1 cellular context compared by ENCODE assay signal in the genomic region with DNA sequence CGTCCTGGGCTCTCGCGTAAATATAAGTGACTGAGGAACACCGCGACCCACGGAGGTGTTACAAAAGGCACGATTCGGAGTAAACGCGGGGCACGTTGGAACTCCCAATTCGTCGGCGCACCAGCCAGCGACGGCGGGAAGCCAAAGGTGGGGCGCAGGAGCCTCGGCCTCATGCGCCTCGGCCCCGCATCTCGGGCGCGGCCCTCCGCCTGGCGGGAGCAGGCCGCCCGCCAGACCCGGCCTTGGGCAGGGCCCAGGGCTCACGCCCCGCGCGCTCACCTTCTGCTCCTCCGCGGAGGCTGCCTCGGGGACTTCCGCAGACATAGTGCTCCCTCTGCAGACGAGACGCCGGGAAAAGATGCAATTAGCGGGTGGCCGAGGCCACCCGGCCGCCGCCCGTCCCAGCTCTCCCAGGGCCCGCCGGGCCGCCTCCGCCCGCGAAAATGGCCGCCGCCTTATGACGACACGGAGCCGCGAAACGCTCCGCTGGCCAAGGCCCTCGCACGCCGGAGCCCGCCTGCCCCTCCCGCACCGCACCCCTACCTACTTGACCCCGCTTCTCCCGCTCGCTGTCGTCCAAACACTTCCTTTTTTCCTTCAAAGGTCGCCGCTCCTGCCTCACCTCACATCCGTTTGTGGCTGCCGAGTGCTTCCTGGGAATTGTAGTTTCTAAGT.
A peak's percentile ranks its signal among the peaks of the same experiment; 100 is the strongest.
TF ChIP-seq lines count a peak whose summit lies in the region.

A gene with protein sequence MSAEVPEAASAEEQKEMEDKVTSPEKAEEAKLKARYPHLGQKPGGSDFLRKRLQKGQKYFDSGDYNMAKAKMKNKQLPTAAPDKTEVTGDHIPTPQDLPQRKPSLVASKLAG (minus strand): TSS at position 462 of the 675 bp plus-strand sequence. CDS start 138 bp downstream, at position 324.

TF ChIP-seq in HepG2, 621 proteins besides CTCF, POLR2A, EP300 and RAD21 (continued from another document and continues in another):
- TF ChIP-seq, protein P1, sequence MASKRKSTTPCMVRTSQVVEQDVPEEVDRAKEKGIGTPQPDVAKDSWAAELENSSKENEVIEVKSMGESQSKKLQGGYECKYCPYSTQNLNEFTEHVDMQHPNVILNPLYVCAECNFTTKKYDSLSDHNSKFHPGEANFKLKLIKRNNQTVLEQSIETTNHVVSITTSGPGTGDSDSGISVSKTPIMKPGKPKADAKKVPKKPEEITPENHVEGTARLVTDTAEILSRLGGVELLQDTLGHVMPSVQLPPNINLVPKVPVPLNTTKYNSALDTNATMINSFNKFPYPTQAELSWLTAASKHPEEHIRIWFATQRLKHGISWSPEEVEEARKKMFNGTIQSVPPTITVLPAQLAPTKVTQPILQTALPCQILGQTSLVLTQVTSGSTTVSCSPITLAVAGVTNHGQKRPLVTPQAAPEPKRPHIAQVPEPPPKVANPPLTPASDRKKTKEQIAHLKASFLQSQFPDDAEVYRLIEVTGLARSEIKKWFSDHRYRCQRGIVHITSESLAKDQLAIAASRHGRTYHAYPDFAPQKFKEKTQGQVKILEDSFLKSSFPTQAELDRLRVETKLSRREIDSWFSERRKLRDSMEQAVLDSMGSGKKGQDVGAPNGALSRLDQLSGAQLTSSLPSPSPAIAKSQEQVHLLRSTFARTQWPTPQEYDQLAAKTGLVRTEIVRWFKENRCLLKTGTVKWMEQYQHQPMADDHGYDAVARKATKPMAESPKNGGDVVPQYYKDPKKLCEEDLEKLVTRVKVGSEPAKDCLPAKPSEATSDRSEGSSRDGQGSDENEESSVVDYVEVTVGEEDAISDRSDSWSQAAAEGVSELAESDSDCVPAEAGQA (IDR thresholded peaks at IDR 0.05; ENCODE audit: low read depth) = peak; percentile 93
- TF ChIP-seq, protein P1 (CRISPR knock-in tag; IDR thresholded peaks at IDR 0.05; ENCODE audit: borderline replicate concordance) = peak; percentile 79; the same call in 1 of the 2 replicates
- no peak for TF ChIP-seq JDP2 (CRISPR knock-in tag; IDR thresholded peaks at IDR 0.05; ENCODE audit: borderline replicate concordance)
- 0 out of 2 replicates have a peak, but pooled peaks have one; percentile 22 for TF ChIP-seq ZNF367 (CRISPR knock-in tag; IDR thresholded peaks at IDR 0.05; ENCODE audit: borderline replicate concordance)
- TF ChIP-seq, protein P2, sequence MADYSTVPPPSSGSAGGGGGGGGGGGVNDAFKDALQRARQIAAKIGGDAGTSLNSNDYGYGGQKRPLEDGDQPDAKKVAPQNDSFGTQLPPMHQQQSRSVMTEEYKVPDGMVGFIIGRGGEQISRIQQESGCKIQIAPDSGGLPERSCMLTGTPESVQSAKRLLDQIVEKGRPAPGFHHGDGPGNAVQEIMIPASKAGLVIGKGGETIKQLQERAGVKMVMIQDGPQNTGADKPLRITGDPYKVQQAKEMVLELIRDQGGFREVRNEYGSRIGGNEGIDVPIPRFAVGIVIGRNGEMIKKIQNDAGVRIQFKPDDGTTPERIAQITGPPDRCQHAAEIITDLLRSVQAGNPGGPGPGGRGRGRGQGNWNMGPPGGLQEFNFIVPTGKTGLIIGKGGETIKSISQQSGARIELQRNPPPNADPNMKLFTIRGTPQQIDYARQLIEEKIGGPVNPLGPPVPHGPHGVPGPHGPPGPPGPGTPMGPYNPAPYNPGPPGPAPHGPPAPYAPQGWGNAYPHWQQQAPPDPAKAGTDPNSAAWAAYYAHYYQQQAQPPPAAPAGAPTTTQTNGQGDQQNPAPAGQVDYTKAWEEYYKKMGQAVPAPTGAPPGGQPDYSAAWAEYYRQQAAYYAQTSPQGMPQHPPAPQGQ (CRISPR knock-in tag; IDR thresholded peaks at IDR 0.05; ENCODE audit: borderline replicate concordance) = no peak
- no peak for TF ChIP-seq ZNF720 (CRISPR knock-in tag; IDR thresholded peaks at IDR 0.05)
- TF ChIP-seq KLF13 (CRISPR knock-in tag; IDR thresholded peaks at IDR 0.05) = no peak
- no peak for TF ChIP-seq CEBPZ (IDR thresholded peaks at IDR 0.05; ENCODE audit: low read length)
- peak; percentile 96 for TF ChIP-seq SPEN (CRISPR knock-in tag; IDR thresholded peaks at IDR 0.05; ENCODE audit: low read depth)
- TF ChIP-seq, protein P3, sequence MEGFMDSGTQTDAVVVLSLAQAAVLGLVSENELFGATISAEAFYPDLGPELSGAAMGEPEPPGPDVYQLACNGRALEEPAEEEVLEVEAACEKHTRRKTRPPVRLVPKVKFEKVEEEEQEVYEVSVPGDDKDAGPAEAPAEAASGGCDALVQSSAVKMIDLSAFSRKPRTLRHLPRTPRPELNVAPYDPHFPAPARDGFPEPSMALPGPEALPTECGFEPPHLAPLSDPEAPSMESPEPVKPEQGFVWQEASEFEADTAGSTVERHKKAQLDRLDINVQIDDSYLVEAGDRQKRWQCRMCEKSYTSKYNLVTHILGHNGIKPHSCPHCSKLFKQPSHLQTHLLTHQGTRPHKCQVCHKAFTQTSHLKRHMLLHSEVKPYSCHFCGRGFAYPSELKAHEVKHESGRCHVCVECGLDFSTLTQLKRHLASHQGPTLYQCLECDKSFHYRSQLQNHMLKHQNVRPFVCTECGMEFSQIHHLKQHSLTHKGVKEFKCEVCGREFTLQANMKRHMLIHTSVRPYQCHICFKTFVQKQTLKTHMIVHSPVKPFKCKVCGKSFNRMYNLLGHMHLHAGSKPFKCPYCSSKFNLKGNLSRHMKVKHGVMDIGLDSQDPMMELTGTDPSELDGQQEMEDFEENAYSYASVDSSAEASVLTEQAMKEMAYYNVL (CRISPR knock-in tag; IDR thresholded peaks at IDR 0.05; ENCODE audit: borderline replicate concordance) = no peak
- TF ChIP-seq THAP9 (CRISPR knock-in tag; IDR thresholded peaks at IDR 0.05; ENCODE audit: borderline replicate concordance) = peak; percentile 46; the same call in 1 of the 2 replicates
- TF ChIP-seq, protein P4, sequence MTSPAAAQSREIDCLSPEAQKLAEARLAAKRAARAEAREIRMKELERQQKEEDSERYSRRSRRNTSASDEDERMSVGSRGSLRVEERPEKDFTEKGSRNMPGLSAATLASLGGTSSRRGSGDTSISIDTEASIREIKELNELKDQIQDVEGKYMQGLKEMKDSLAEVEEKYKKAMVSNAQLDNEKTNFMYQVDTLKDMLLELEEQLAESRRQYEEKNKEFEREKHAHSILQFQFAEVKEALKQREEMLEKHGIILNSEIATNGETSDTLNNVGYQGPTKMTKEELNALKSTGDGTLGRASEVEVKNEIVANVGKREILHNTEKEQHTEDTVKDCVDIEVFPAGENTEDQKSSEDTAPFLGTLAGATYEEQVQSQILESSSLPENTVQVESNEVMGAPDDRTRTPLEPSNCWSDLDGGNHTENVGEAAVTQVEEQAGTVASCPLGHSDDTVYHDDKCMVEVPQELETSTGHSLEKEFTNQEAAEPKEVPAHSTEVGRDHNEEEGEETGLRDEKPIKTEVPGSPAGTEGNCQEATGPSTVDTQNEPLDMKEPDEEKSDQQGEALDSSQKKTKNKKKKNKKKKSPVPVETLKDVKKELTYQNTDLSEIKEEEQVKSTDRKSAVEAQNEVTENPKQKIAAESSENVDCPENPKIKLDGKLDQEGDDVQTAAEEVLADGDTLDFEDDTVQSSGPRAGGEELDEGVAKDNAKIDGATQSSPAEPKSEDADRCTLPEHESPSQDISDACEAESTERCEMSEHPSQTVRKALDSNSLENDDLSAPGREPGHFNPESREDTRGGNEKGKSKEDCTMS (CRISPR knock-in tag; conservative IDR thresholded peaks at IDR 0.05) = no peak
- no peak for TF ChIP-seq GATA4 (IDR thresholded peaks at IDR 0.05; ENCODE audit: borderline replicate concordance, low read depth)
- no peak for TF ChIP-seq JARID2 (CRISPR knock-in tag; IDR thresholded peaks at IDR 0.05; ENCODE audit: insufficient replicate concordance)
- TF ChIP-seq HMGA1 (CRISPR knock-in tag; conservative IDR thresholded peaks at IDR 0.05) = no peak
- peak; percentile 75 for TF ChIP-seq MED1 (CRISPR knock-in tag; IDR thresholded peaks at IDR 0.05)
- TF ChIP-seq KDM5A (IDR thresholded peaks at IDR 0.05; ENCODE audit: borderline replicate concordance, low read length) = 0 out of 2 replicates have a peak, but pooled peaks have one; percentile 48
- peak; percentile 99 for TF ChIP-seq NR2C2 (CRISPR knock-in tag; IDR thresholded peaks at IDR 0.05; ENCODE audit: borderline replicate concordance)
- no peak; the same call in 1 of the 2 replicates for TF ChIP-seq ZNF354B (CRISPR knock-in tag; IDR thresholded peaks at IDR 0.05)
- no peak for TF ChIP-seq ATAD3A (CRISPR knock-in tag; IDR thresholded peaks at IDR 0.05)
- no peak for TF ChIP-seq DNMT3B (CRISPR knock-in tag; conservative IDR thresholded peaks at IDR 0.05)
- TF ChIP-seq, protein P5, sequence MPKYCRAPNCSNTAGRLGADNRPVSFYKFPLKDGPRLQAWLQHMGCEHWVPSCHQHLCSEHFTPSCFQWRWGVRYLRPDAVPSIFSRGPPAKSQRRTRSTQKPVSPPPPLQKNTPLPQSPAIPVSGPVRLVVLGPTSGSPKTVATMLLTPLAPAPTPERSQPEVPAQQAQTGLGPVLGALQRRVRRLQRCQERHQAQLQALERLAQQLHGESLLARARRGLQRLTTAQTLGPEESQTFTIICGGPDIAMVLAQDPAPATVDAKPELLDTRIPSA (CRISPR knock-in tag; IDR thresholded peaks at IDR 0.05; ENCODE audit: borderline replicate concordance) = no peak
- no peak for TF ChIP-seq NCOA2 (CRISPR knock-in tag; IDR thresholded peaks at IDR 0.05)
- no peak for TF ChIP-seq ZNF577 (CRISPR knock-in tag; IDR thresholded peaks at IDR 0.05; ENCODE audit: borderline replicate concordance, low read depth)
- peak; percentile 84; the same call in 1 of the 2 replicates for TF ChIP-seq ARHGAP35 (CRISPR knock-in tag; IDR thresholded peaks at IDR 0.05; ENCODE audit: borderline replicate concordance)
- no peak for TF ChIP-seq RAD51 (IDR thresholded peaks at IDR 0.05; ENCODE audit: borderline replicate concordance)
- TF ChIP-seq POLR2G (IDR thresholded peaks at IDR 0.05; ENCODE audit: low read depth, low read length) = peak; percentile 82
- TF ChIP-seq CREB3 (CRISPR knock-in tag; IDR thresholded peaks at IDR 0.05) = peak; percentile 86
